ENCODE assay signal across 11 cellular contexts in genomic region chr11:16322190-16322589, GRCh38. TPM values are rescaled to one million over a fixed set of nuclear protein-coding genes. Genes with fewer than 3 reads are reported as not detected.
"Had no signal": no experiment of that assay in that cellular context is flagged by ENCODE, and none has a peak within 500 bp of the region (broad histone marks: within the 10 kb centered on the region; RNA-seq: fewer than 3 reads in every experiment).

No MANE protein-coding gene starts in this region.

- H3K4me2 ChIP-seq: GM23338 had no signal

- DNase-seq: GM23248, GOT3, H7, H9, HCEC 1CT, HFFc6 had no signal

- ATAC-seq: GM23338, HCT116 had no signal

- FAIRE-seq: H1, H54 had no signal

- H3K4me1 ChIP-seq: HAP-1 had no signal

- H3K27ac ChIP-seq: GM23248 had no signal

- H3K9me3 ChIP-seq: HAP-1 had no signal

- H3K9ac ChIP-seq: GM23248 had no signal

- H3K36me3 ChIP-seq: HAP-1 had no signal

- H2AFZ ChIP-seq: GM23248, GM23338 had no signal

- H3K4me3 ChIP-seq: GM23248, GM23338, HAP-1 had no signal

RNA-seq across cellular contexts. Expression of gene SOX6, which starts 34.2 kb away (rescaled TPM):
- total RNA-seq: H1, H9 had no signal
